ENCODE assay signal across 1 cellular context in the genomic region with DNA sequence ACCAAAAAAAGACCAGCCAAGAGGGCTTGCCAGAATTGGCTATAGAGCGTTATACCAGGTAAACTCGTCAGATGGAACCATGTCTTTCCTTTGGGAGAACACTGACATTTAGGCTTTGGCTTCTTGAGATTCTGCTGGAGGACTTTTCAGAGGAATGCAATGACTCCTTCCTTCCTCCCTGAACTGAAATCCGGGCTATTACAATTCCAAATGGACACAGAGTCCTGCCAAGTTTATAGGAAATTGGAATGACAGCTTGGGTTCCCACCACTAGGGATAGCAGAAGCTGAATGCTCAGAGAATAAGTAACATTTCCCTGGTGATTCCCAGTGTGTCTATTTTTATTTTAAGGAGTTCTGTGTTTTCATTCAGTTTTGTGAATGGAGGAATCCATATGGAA.
TF ChIP-seq lines count a peak whose summit lies in the region.

No MANE protein-coding gene starts in this region.

TF ChIP-seq in SK-N-SH, 30 proteins besides CTCF, POLR2A, EP300 and RAD21 (continued from another document):
- TF ChIP-seq REST (IDR thresholded peaks at IDR 0.05; ENCODE audit: low read depth, low read length): no peak
